Comparison of ENCODE assay signal across 24 cellular contexts in the genomic region with DNA sequence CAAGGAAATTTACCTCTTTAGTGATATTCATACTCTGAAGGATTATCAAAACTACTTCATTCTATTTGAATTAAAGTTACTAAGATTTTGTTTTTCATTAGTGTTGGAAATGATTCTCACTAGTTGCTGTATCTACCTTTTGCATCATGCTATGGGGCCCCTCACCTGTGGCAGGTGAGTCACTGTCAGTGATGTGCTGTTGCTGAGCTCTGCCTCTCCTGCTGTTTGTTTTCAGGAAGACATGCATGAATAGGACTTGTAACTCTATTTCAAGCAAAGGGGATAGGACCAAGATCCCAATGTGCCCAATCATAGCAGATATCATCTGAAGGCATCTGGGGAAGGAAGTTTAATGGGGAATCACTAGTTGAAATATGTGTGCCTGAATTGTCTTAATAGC. TPM values are rescaled to one million over a fixed set of nuclear protein-coding genes. Genes with fewer than 3 reads are reported as not detected.
"Had no signal": no experiment of that assay in that cellular context is flagged by ENCODE, and none has a peak within 500 bp of the region (broad histone marks: within the 10 kb centered on the region; RNA-seq: fewer than 3 reads in every experiment).

No MANE protein-coding gene starts in this region.

- H3K27ac ChIP-seq: breast epithelium, parathyroid adenoma, tibial artery had no signal

- H3K9me3 ChIP-seq: breast epithelium, tibial artery had no signal

- H3K79me2 ChIP-seq: parathyroid adenoma had no signal

- H3K4me3 Mint-ChIP-seq: activated CD4-positive, alpha-beta T cell treated with anti-CD3 and anti-CD28 coated beads, Interleukin-2, amount 10 ng/mL, durations not matched to agents 7 days and 5 days; activated naive CD8-positive, alpha-beta T cell treated with anti-CD3 and anti-CD28 coated beads, Interleukin-2, amount 10 ng/mL, durations not matched to agents 7 days and 5 days; stimulated activated effector memory CD8-positive, alpha-beta T cell treated with anti-CD3 and anti-CD28 coated beads, Interleukin-12 subunit alpha, Interleukin-12 subunit beta, amount 100 ng/mL, for 72 hours; stimulated activated naive CD8-positive, alpha-beta T cell treated with anti-CD3 and anti-CD28 coated beads, Interleukin-15, amount 100 ng/mL, for 72 hours had no signal

- FAIRE-seq: frontal cortex had no signal

- H3K9ac ChIP-seq: parathyroid adenoma had no signal

- H3K27me3 Mint-ChIP-seq: activated naive CD8-positive, alpha-beta T cell treated with anti-CD3 and anti-CD28 coated beads, Interleukin-2, amount 10 ng/mL, durations not matched to agents 7 days and 5 days; stimulated activated naive CD8-positive, alpha-beta T cell treated with anti-CD3 and anti-CD28 coated beads, Interleukin-15, amount 100 ng/mL, for 72 hours had no signal

- H3K36me3 ChIP-seq: breast epithelium, tibial artery had no signal

- H3K27me3 ChIP-seq: breast epithelium, tibial artery had no signal

- H3K4me3 ChIP-seq: breast epithelium, tibial artery had no signal

- H3K4me1 ChIP-seq: breast epithelium, parathyroid adenoma, tibial artery had no signal

- H3K27ac Mint-ChIP-seq: activated CD4-positive, alpha-beta T cell treated with anti-CD3 and anti-CD28 coated beads, Interleukin-2, amount 10 ng/mL, durations not matched to agents 7 days and 5 days; activated naive CD8-positive, alpha-beta T cell treated with anti-CD3 and anti-CD28 coated beads, Interleukin-2, amount 10 ng/mL, durations not matched to agents 7 days and 5 days; stimulated activated effector memory CD8-positive, alpha-beta T cell treated with anti-CD3 and anti-CD28 coated beads, Interleukin-12 subunit alpha, Interleukin-12 subunit beta, amount 100 ng/mL, for 72 hours; stimulated activated naive CD8-positive, alpha-beta T cell treated with anti-CD3 and anti-CD28 coated beads, Interleukin-15, amount 100 ng/mL, for 72 hours had no signal

- H3K36me3 Mint-ChIP-seq: naive B cell; stimulated activated effector memory CD8-positive, alpha-beta T cell treated with anti-CD3 and anti-CD28 coated beads, Interleukin-12 subunit alpha, Interleukin-12 subunit beta, amount 100 ng/mL, for 72 hours had no signal

- H3K9me3 Mint-ChIP-seq: stimulated activated effector memory CD8-positive, alpha-beta T cell treated with anti-CD3 and anti-CD28 coated beads, Interleukin-12 subunit alpha, Interleukin-12 subunit beta, amount 100 ng/mL, for 72 hours had no signal

- ATAC-seq: left cardiac atrium; right cardiac atrium; stimulated activated effector memory CD8-positive, alpha-beta T cell treated with anti-CD3 and anti-CD28 coated beads, Interleukin-12 subunit alpha, Interleukin-12 subunit beta, amount 100 ng/mL, for 72 hours; stimulated activated naive CD8-positive, alpha-beta T cell treated with anti-CD3 and anti-CD28 coated beads, Interleukin-15, amount 100 ng/mL, for 72 hours had no signal

- DNase-seq: activated CD4-positive, alpha-beta T cell treated with anti-CD3 and anti-CD28 coated beads, Interleukin-2, amount 10 ng/mL, durations not matched to agents 7 days and 5 days; activated gamma-delta T cell treated with Interleukin-2 at 50 U/mL for 16 hours; activated naive CD8-positive, alpha-beta T cell treated with anti-CD3 and anti-CD28 coated beads, Interleukin-2, amount 10 ng/mL, durations not matched to agents 7 days and 5 days; activated T-cell treated with anti-CD3 and anti-CD28 coated beads, Interleukin-2, amount 50 U/mL, for 1 hour; amniotic stem cell; cerebellar nuclear complex; cortex of kidney; glutamatergic neuron; hippocampal formation; left cardiac atrium; naive B cell; nucleus accumbens; right cardiac atrium; stimulated activated CD4-positive, alpha-beta T cell treated with anti-CD3 and anti-CD28 coated beads, Interleukin-1b, Interleukin-23, amount 100 ng/mL, for 48 hours; stimulated activated naive CD8-positive, alpha-beta T cell treated with anti-CD3 and anti-CD28 coated beads, Interleukin-15, amount 100 ng/mL, for 72 hours; tibial artery had no signal

- H2AFZ ChIP-seq: parathyroid adenoma had no signal

RNA-seq across cellular contexts. Expression of gene AGR3, which starts 57.4 kb away (rescaled TPM):
- total RNA-seq: activated CD4-positive, alpha-beta T cell treated with anti-CD3 and anti-CD28 coated beads, Interleukin-2, amount 10 ng/mL, durations not matched to agents 7 days and 5 days; activated naive CD8-positive, alpha-beta T cell treated with anti-CD3 and anti-CD28 coated beads, Interleukin-2, amount 10 ng/mL, durations not matched to agents 7 days and 5 days; frontal cortex; left cardiac atrium; mesenteric fat pad; pulmonary artery endothelial cell; right cardiac atrium; T-helper 2 cell treated with Interferon-gamma antibody and Interleukin-4, amounts not matched to agents 100 ng/mL and 5 ng/mL, for 36 hours had no signal
- polyA plus RNA-seq: neural cell, right cardiac atrium had no signal
